13 cellular contexts compared by ENCODE assay signal in the genomic region with DNA sequence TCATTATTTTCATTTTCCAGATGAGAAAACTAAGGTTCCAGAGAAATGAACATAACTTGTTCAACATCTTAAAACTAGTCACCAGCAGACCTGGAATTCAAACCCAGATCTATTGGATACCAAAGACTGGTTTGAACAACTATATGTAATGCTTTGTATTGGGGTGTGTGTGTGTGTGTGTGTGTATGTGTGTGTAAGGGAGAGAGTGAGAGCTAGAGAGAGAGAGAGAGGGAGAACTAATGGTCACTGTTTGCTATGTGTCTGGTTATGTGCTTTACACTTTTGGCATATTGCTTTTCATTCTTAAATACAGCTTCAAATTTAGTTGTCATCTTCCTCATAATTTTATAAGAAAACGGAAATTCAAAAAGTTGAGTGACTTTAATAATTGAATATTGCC.
"Had no signal": no experiment of that assay in that cellular context is flagged by ENCODE, and none has a peak within 500 bp of the region (broad histone marks: within the 10 kb centered on the region; RNA-seq: fewer than 3 reads in every experiment).

No MANE protein-coding gene starts in this region.

- H3K9me3 Mint-ChIP-seq: activated naive CD4-positive, alpha-beta T cell treated with anti-CD3 and anti-CD28 coated beads, Interleukin-2, amount 50 U/mL, for 72 hours; immature natural killer cell; neural crest cell had no signal

- ATAC-seq: activated naive CD4-positive, alpha-beta T cell treated with anti-CD3 and anti-CD28 coated beads, Interleukin-2, amount 50 U/mL, for 72 hours; heart left ventricle had no signal

- H3K36me3 Mint-ChIP-seq: activated naive CD4-positive, alpha-beta T cell treated with anti-CD3 and anti-CD28 coated beads, Interleukin-2, amount 50 U/mL, for 72 hours had no signal

- H3K4me3 Mint-ChIP-seq: immature natural killer cell, neural crest cell had no signal

- DNase-seq: activated effector memory CD4-positive, alpha-beta T cell treated with anti-CD3 and anti-CD28 coated beads, Interleukin-2, amount 50 U/mL, for 16 hours; activated T-cell treated with anti-CD3 and anti-CD28 coated beads for 4 hours; brain microvascular endothelial cell; cerebellar nuclear complex; dermis blood vessel endothelial cell; heart left ventricle; immature natural killer cell; mesendoderm; ovary; stimulated activated CD4-positive, alpha-beta T cell treated with anti-CD3 and anti-CD28 coated beads, Interleukin-1b, Interleukin-23, amount 100 ng/mL, for 48 hours; substantia nigra had no signal
